Comparison of ENCODE assay signal across 12 cellular contexts in genomic region chr22:50697667-50698506, GRCh38. TPM values are rescaled to one million over a fixed set of nuclear protein-coding genes. Genes with fewer than 3 reads are reported as not detected.
DNase-seq lines count a peak whose midpoint lies in the region; ATAC-seq, FAIRE-seq and TF ChIP-seq lines count a peak whose summit lies in the region.
"Had no signal": no experiment of that assay in that cellular context is flagged by ENCODE, and none has a peak within 500 bp of the region (broad histone marks: within the 10 kb centered on the region; RNA-seq: fewer than 3 reads in every experiment).

No MANE protein-coding gene starts in this region.

- peak overlapping the region in 1 of 2 donors; percentile 19 for H3K9ac ChIP-seq in kidney (ENCODE audit: low read length in 2 of 2)

- H3K4me1 Mint-ChIP-seq in activated T-cell treated with anti-CD3 and anti-CD28 coated beads, Interleukin-2, amount 50 U/mL, for 72 hours (ENCODE audit: low read depth) = peaks cover 13% of the 10 kb centered on the region

- POLR2A ChIA-PET in HEK293T (lab: Yijun Ruan, JAX) = interaction anchor here (1.0 kb wide), 1 partner anchor 172 kb away, joined by 3 read pairs; the partner anchor contains the start of gene SCO2

- DNase-seq in HEK293T (ENCODE audit: extremely low spot score) (peak; percentile 31), cardiac fibroblast (ENCODE audit: low read depth in 2 of 2) (no peak), kidney (peak; percentile 58), stomach (no peak), NCI-H510A (lab: John Stamatoyannopoulos, UW) (no peak), GM19238 (ENCODE audit: insufficient read length, low spot score) (no peak)
- DNase-seq in activated T-cell treated with anti-CD3 and anti-CD28 coated beads, Interleukin-2, amount 50 U/mL, for 72 hours = no peak
- DNase-seq: NCI-H1436 treated with DMSO at 0.1 percent for 48 hours, RPMI8226 had no signal

- CTCF ChIA-PET in HEK293T (lab: Yijun Ruan, JAX) = no interaction called here

- intact Hi-C loops in kidney (cut with DNase I) (no loop called here), stomach (cut with DNase I; ENCODE audit: low total_unique reads) (no loop called here)

- H3K9me3 Mint-ChIP-seq in activated T-cell treated with anti-CD3 and anti-CD28 coated beads, Interleukin-2, amount 50 U/mL, for 72 hours = no peaks in the 10 kb centered on the region
- H3K9me3 Mint-ChIP-seq: dendritic cell treated with granulocyte-macrophage colony-stimulating factor and Interleukin-4, amounts not matched to agents 40 ng/mL and 50 ng/mL, for 4 days had no signal

- 32 to 51% (median 38%) methylated on average over 17 to 54 of the region's 54 CpGs for WGBS in stomach, 5 donors

- no peak for FAIRE-seq in kidney (lab: Jason Lieb, UNC)

- TF ChIP-seq CTCF in cardiac fibroblast (IDR thresholded peaks at IDR 0.05; ENCODE audit: low read depth, low read length) (no peak), kidney (IDR thresholded peaks at IDR 0.05; ENCODE audit: borderline replicate concordance, extremely low read depth, insufficient read depth) (no peak), stomach (IDR thresholded peaks at IDR 0.05) (no peak)

- H3K27ac ChIP-seq in kidney (ENCODE audit: low read depth in 2 of 2, low read length in 2 of 2) = peak overlapping the region in 1 of 2 donors; percentile 14
- H3K27ac ChIP-seq in stomach = no peak overlapping the region

- ATAC-seq in activated T-cell treated with anti-CD3 and anti-CD28 coated beads, Interleukin-2, amount 50 U/mL, for 72 hours (replicated peaks in 1 of 2) = no peak
- no peak for ATAC-seq in HG03571 (IDR thresholded peaks at IDR 0.05; ENCODE audit: unreplicated experiment)

- no peak for TF ChIP-seq EP300 in stomach (IDR thresholded peaks at IDR 0.05)

- H3K27ac Mint-ChIP-seq in activated T-cell treated with anti-CD3 and anti-CD28 coated beads, Interleukin-2, amount 50 U/mL, for 72 hours = no peak overlapping the region
- H3K27ac Mint-ChIP-seq: dendritic cell treated with granulocyte-macrophage colony-stimulating factor and Interleukin-4, amounts not matched to agents 40 ng/mL and 50 ng/mL, for 4 days had no signal

- H3K4me3 Mint-ChIP-seq in activated T-cell treated with anti-CD3 and anti-CD28 coated beads, Interleukin-2, amount 50 U/mL, for 72 hours = no peak overlapping the region
- H3K4me3 Mint-ChIP-seq: dendritic cell treated with granulocyte-macrophage colony-stimulating factor and Interleukin-4, amounts not matched to agents 40 ng/mL and 50 ng/mL, for 4 days had no signal

- H3K4me1 ChIP-seq in kidney (ENCODE audit: control insufficient read depth in 1 of 2, insufficient read depth in 1 of 2, low read depth in 1 of 2, low read length in 2 of 2) (peaks cover 12 to 22% of the 10 kb centered on the region in 2 donors), stomach (peaks cover 13 to 32% (median 25%) of the 10 kb centered on the region in 4 donors)

- peaks cover 0 to 29% (median 0%) of the 10 kb centered on the region in 3 donors for H3K27me3 ChIP-seq in stomach

- H3K4me3 ChIP-seq in cardiac fibroblast (replicated peaks in 1 of 2; ENCODE audit: low read depth in 2 of 2, low read length in 2 of 2) (peak overlapping the region; percentile 50 to 54), kidney (ENCODE audit: low read length in 2 of 2) (peak overlapping the region; percentile 47 to 55), stomach (peak overlapping the region; percentile 39 to 53 (median 50))

- H3K9me3 ChIP-seq in kidney (ENCODE audit: control insufficient read depth in 1 of 2, low read length in 2 of 2) = no peaks in the 10 kb centered on the region
- no peaks in the 10 kb centered on the region for H3K9me3 ChIP-seq in stomach

- H3K27me3 Mint-ChIP-seq in activated T-cell treated with anti-CD3 and anti-CD28 coated beads, Interleukin-2, amount 50 U/mL, for 72 hours (ENCODE audit: low read depth) = no peaks in the 10 kb centered on the region
- H3K27me3 Mint-ChIP-seq: dendritic cell treated with granulocyte-macrophage colony-stimulating factor and Interleukin-4, amounts not matched to agents 40 ng/mL and 50 ng/mL, for 4 days had no signal

- TF ChIP-seq POLR2A in stomach (IDR thresholded peaks at IDR 0.05) = no peak

- no peaks in the 10 kb centered on the region for H3K36me3 Mint-ChIP-seq in activated T-cell treated with anti-CD3 and anti-CD28 coated beads, Interleukin-2, amount 50 U/mL, for 72 hours (ENCODE audit: insufficient read depth in 2 of 2)

- H3K36me3 ChIP-seq in kidney (ENCODE audit: control insufficient read depth in 1 of 2, insufficient read depth in 2 of 2, low read length in 2 of 2) (peaks cover 0 to 2% of the 10 kb centered on the region in 2 donors), stomach (peaks cover 0 to 2% (median under 1%) of the 10 kb centered on the region in 4 donors)

TF ChIP-seq in HEK293T, 16 proteins besides CTCF, POLR2A, EP300 and RAD21:
- no peak for TF ChIP-seq NFRKB (IDR thresholded peaks at IDR 0.05)
- no peak for TF ChIP-seq SUZ12 (IDR thresholded peaks at IDR 0.05)
- no peak for TF ChIP-seq L3MBTL2 (conservative IDR thresholded peaks at IDR 0.05)
- no peak for TF ChIP-seq ARNT (IDR thresholded peaks at IDR 0.05)
- TF ChIP-seq ZNF384 (IDR thresholded peaks at IDR 0.05) = no peak
- no peak for TF ChIP-seq CTBP1 (IDR thresholded peaks at IDR 0.05; ENCODE audit: borderline replicate concordance)
- no peak for TF ChIP-seq PKNOX1 (IDR thresholded peaks at IDR 0.05)
- TF ChIP-seq FOXM1 (IDR thresholded peaks at IDR 0.05; ENCODE audit: borderline replicate concordance) = no peak
- no peak for TF ChIP-seq LEF1 (IDR thresholded peaks at IDR 0.05; ENCODE audit: borderline replicate concordance)
- TF ChIP-seq HDGF (IDR thresholded peaks at IDR 0.05; ENCODE audit: borderline replicate concordance) = no peak
- no peak for TF ChIP-seq SP1 (IDR thresholded peaks at IDR 0.05)
- TF ChIP-seq TARDBP (IDR thresholded peaks at IDR 0.05) = no peak
- TF ChIP-seq ELF4 (IDR thresholded peaks at IDR 0.05) = no peak
- TF ChIP-seq FOXK2 (IDR thresholded peaks at IDR 0.05) = no peak
- no peak for TF ChIP-seq FOXA1 (IDR thresholded peaks at IDR 0.05)
- TF ChIP-seq BHLHE40 (IDR thresholded peaks at IDR 0.05; ENCODE audit: borderline replicate concordance) = no peak
TF ChIP-seq in HEK293T: peak in this region for 0.

RNA-seq across cellular contexts. Expression of gene SHANK3, which starts 25.3 kb away (rescaled TPM):
- total RNA-seq in kidney = 40.5 TPM
- polyA plus RNA-seq in kidney (ENCODE audit: insufficient read depth, low read depth, low replicate concordance) = 8.8 TPM
- total RNA-seq in stomach = 10 to 100 TPM in 2 of 5 donors, 1 to 10 TPM in 3; 2.5 to 31.2 (median 7.6) TPM
- polyA plus RNA-seq in stomach = 1 to 10 TPM; 3.2 to 5.4 (median 3.4) TPM
- under 1 TPM; 0.19 to 0.24 TPM for total RNA-seq in activated T-cell treated with anti-CD3 and anti-CD28 coated beads, Interleukin-2, amount 50 U/mL, for 72 hours

RNA-seq across cellular contexts. Expression of gene ACR, which starts 40.1 kb away (rescaled TPM):
- total RNA-seq in kidney (1.6 TPM), stomach (under 1 TPM in 1 of 5 donors, not detected in 4; 0.37 TPM)
- polyA plus RNA-seq in kidney (ENCODE audit: insufficient read depth, low read depth, low replicate concordance) (1.0 TPM), stomach (under 1 TPM in 2 of 3 donors, not detected in 1; 0.19 to 0.23 TPM)
- total RNA-seq in activated T-cell treated with anti-CD3 and anti-CD28 coated beads, Interleukin-2, amount 50 U/mL, for 72 hours = not detected
- total RNA-seq: G401 had no signal

Comparison
In these comparisons a context has a peak if more than half of its experiments do, and no peak if none do; other contexts are left out.
1. DNase-seq: peak in HEK293T (single experiment) and kidney (single experiment); none in cardiac fibroblast (0 of 2), stomach (single experiment), NCI-H510A (single experiment), activated T-cell treated with anti-CD3 and anti-CD28 coated beads, Interleukin-2, amount 50 U/mL, for 72 hours (0 of 2) and GM19238 (single experiment).
2. Peak in every context shown above with its lines, with median percentiles within 50 percentile points of each other: H3K4me3 ChIP-seq.